Comparison of ENCODE assay signal across 8 cellular contexts in genomic region chr15:73994912-73995622, GRCh38. TPM values are rescaled to one million over a fixed set of nuclear protein-coding genes. Genes with fewer than 3 reads are reported as not detected.
DNase-seq lines count a peak whose midpoint lies in the region; ATAC-seq and TF ChIP-seq lines count a peak whose summit lies in the region.

No MANE protein-coding gene starts in this region.

- H3K9me3 Mint-ChIP-seq in CD4-positive, alpha-beta memory T cell: no peaks in the 10 kb centered on the region

- H3K9ac ChIP-seq in adipocyte (ENCODE audit: low read length): peak overlapping the region; percentile 98
- H3K9ac ChIP-seq in iPS-18a (ENCODE audit: low read length): peak overlapping the region; percentile 81
- peak overlapping the region; percentile 87 for H3K9ac ChIP-seq in smooth muscle cell (ENCODE audit: low read depth)

- peak overlapping the region; percentile 79 to 92 for H3K4me3 ChIP-seq in CD4-positive, alpha-beta memory T cell (ENCODE audit: low read length in 2 of 2)
- H3K4me3 ChIP-seq in adipocyte (ENCODE audit: low read length) (peak overlapping the region; percentile 98), iPS-18a (ENCODE audit: low read length) (peak overlapping the region; percentile 92), smooth muscle cell (peak overlapping the region; percentile 100)

- TF ChIP-seq RAD21 in Ishikawa (IDR thresholded peaks at IDR 0.05; ENCODE audit: low read depth): no peak

- peaks cover 46% of the 10 kb centered on the region for H4K20me1 ChIP-seq in smooth muscle cell (ENCODE audit: low read depth)

- peaks cover 68% of the 10 kb centered on the region for H3K4me1 ChIP-seq in CD4-positive, alpha-beta memory T cell (ENCODE audit: insufficient read depth, low read length)
- H3K4me1 ChIP-seq in adipocyte (ENCODE audit: control insufficient read depth, insufficient read depth, low read length): peaks cover 62% of the 10 kb centered on the region
- peaks cover 7% of the 10 kb centered on the region for H3K4me1 ChIP-seq in iPS-18a (ENCODE audit: control insufficient read depth, low read depth, low read length)
- peaks cover 20% of the 10 kb centered on the region for H3K4me1 ChIP-seq in smooth muscle cell (ENCODE audit: low read depth)

- H3K27ac Mint-ChIP-seq in CD4-positive, alpha-beta memory T cell: peak overlapping the region; percentile 90 to 98 (median 98)

- H3K4me3 Mint-ChIP-seq in CD4-positive, alpha-beta memory T cell: peak overlapping the region; percentile 95 to 99 (median 98)

- peak overlapping the region; percentile 91 for H2AFZ ChIP-seq in smooth muscle cell (ENCODE audit: low read depth)

- H3K27me3 Mint-ChIP-seq in CD4-positive, alpha-beta memory T cell: no peaks in the 10 kb centered on the region

- H3F3A ChIP-seq in smooth muscle cell (ENCODE audit: low read depth): no peaks in the 10 kb centered on the region

- H3K9me3 ChIP-seq in CD4-positive, alpha-beta memory T cell (ENCODE audit: control insufficient read depth in 1 of 2, low read length in 2 of 2): no peaks in the 10 kb centered on the region
- H3K9me3 ChIP-seq in adipocyte (ENCODE audit: control insufficient read depth, low read length): no peaks in the 10 kb centered on the region
- H3K9me3 ChIP-seq in iPS-18a (ENCODE audit: control insufficient read depth, low read depth, low read length): no peaks in the 10 kb centered on the region
- no peaks in the 10 kb centered on the region for H3K9me3 ChIP-seq in smooth muscle cell (replicated peaks; ENCODE audit: low read depth)

- CTCF ChIA-PET in CD4-positive, alpha-beta memory T cell (lab: Charles Lee; ENCODE audit: partially characterized antibody): interaction anchor here (1.1 to 7.8 kb wide), 14 partner anchors 10 to 66 kb away, joined by 3 to 46 read pairs (median 6); no protein-coding TSS in a partner anchor

- peaks cover 58% of the 10 kb centered on the region for H3K79me2 ChIP-seq in smooth muscle cell (ENCODE audit: low read depth)

- ATAC-seq in HG03196 (IDR thresholded peaks at IDR 0.05; ENCODE audit: unreplicated experiment) (no peak), HG03135 (IDR thresholded peaks at IDR 0.05; ENCODE audit: unreplicated experiment) (no peak)

- peak in 2 of 5 donors; percentile 36 to 57 for DNase-seq in CD4-positive, alpha-beta memory T cell
- DNase-seq in adipocyte (ENCODE audit: low read depth): peak; percentile 46
- DNase-seq in smooth muscle cell (lab: John Stamatoyannopoulos, UW; ENCODE audit: unreplicated experiment): no peak
- DNase-seq in NCI-H1694 treated with DMSO at 0.1 percent for 48 hours (lab: John Stamatoyannopoulos, UW): no peak

- intact Hi-C loops in CD4-positive, alpha-beta memory T cell (cut with micrococcal nuclease): loop anchor here (2.0 to 10.0 kb wide), 5 partner anchors 22 to 1030 kb away; partner anchors contain the start of genes ARID3B and PPCDC

- TF ChIP-seq EP300 in Ishikawa (IDR thresholded peaks at IDR 0.05; ENCODE audit: borderline replicate concordance): no peak

- 5% methylated on average over 14 of the region's 18 CpGs for WGBS in smooth muscle cell (ENCODE audit: low lambda C conversion rate)

- H3K27me3 ChIP-seq in CD4-positive, alpha-beta memory T cell (ENCODE audit: insufficient read depth, low read length): no peaks in the 10 kb centered on the region
- no peaks in the 10 kb centered on the region for H3K27me3 ChIP-seq in adipocyte (replicated peaks; ENCODE audit: control insufficient read depth, insufficient read depth, low read length)
- H3K27me3 ChIP-seq in iPS-18a (ENCODE audit: control insufficient read depth, insufficient read depth, low read length): peaks cover 5% of the 10 kb centered on the region
- H3K27me3 ChIP-seq in smooth muscle cell (ENCODE audit: low read depth): no peaks in the 10 kb centered on the region

- POLR2A ChIA-PET in CD4-positive, alpha-beta memory T cell (lab: Charles Lee; ENCODE audit: partially characterized antibody): interaction anchor here (0.8 to 2.5 kb wide), 11 partner anchors 9 to 466 kb away, joined by 3 to 17 read pairs (median 3); partner anchors contain the start of gene UBL7

- peak overlapping the region; percentile 89 for H3K27ac ChIP-seq in CD4-positive, alpha-beta memory T cell (ENCODE audit: low read depth, low read length)
- H3K27ac ChIP-seq in iPS-18a (ENCODE audit: low read length) (peak overlapping the region; percentile 35), smooth muscle cell (ENCODE audit: low read depth) (peak overlapping the region; percentile 66)

- H3K36me3 ChIP-seq in CD4-positive, alpha-beta memory T cell (ENCODE audit: insufficient read depth, low read length): peaks cover 15% of the 10 kb centered on the region
- H3K36me3 ChIP-seq in adipocyte (ENCODE audit: control insufficient read depth, insufficient read depth, low read length, severe bottlenecking) (peaks cover 19% of the 10 kb centered on the region), iPS-18a (ENCODE audit: control insufficient read depth, low read depth, low read length) (peaks cover 9% of the 10 kb centered on the region), smooth muscle cell (ENCODE audit: low read depth) (peaks cover 4% of the 10 kb centered on the region)

- no peak for TF ChIP-seq CTCF in smooth muscle cell (IDR thresholded peaks at IDR 0.05; ENCODE audit: borderline replicate concordance, insufficient read depth, poor library complexity, severe bottlenecking)

- peaks cover 36 to 85% (median 61%) of the 10 kb centered on the region in 4 donors for H3K4me1 Mint-ChIP-seq in CD4-positive, alpha-beta memory T cell

- peaks cover 6 to 26% of the 10 kb centered on the region in 2 donors for H3K36me3 Mint-ChIP-seq in CD4-positive, alpha-beta memory T cell

- peak overlapping the region; percentile 100 for H3K4me2 ChIP-seq in smooth muscle cell

TF ChIP-seq in Ishikawa, 13 proteins besides CTCF, POLR2A, EP300 and RAD21:
- no peak for TF ChIP-seq MAX (IDR thresholded peaks at IDR 0.05)
- no peak for TF ChIP-seq TAF1 (IDR thresholded peaks at IDR 0.05; ENCODE audit: low read depth)
- peak; percentile 60 for TF ChIP-seq NFIC (IDR thresholded peaks at IDR 0.05)

RNA-seq across cellular contexts. Expression of gene PML, which starts 0.6 kb away (rescaled TPM):
- 10 to 100 TPM; 61.5 to 66.6 TPM for total RNA-seq in CD4-positive, alpha-beta memory T cell
- polyA plus RNA-seq in CD4-positive, alpha-beta memory T cell: 10 to 100 TPM in 1 of 2 donors, 1 to 10 TPM in 1; 9.6 to 33.2 TPM
- 21.6 and 34.1 TPM in 2 replicates for total RNA-seq in smooth muscle cell
- 33.7 and 39.4 TPM in 2 replicates for polyA plus RNA-seq in smooth muscle cell

RNA-seq across cellular contexts. Expression of gene STOML1, which starts 3.0 kb away (rescaled TPM):
- 10 to 100 TPM; 10.8 to 11.1 TPM for total RNA-seq in CD4-positive, alpha-beta memory T cell
- polyA plus RNA-seq in CD4-positive, alpha-beta memory T cell: 1 to 10 TPM; 8.1 to 8.7 TPM
- 9.3 and 12.4 TPM in 2 replicates for total RNA-seq in smooth muscle cell
- polyA plus RNA-seq in smooth muscle cell: 23.7 and 27.5 TPM in 2 replicates

Comparison
In these comparisons a context has a peak if more than half of its experiments do, and no peak if none do; other contexts are left out.
1. H3K27ac ChIP-seq: peak in every context shown above with its lines; median percentile 89 in CD4-positive, alpha-beta memory T cell; 66 in smooth muscle cell; 35 in iPS-18a.